ENCODE assay signal across 26 cellular contexts in the genomic region with DNA sequence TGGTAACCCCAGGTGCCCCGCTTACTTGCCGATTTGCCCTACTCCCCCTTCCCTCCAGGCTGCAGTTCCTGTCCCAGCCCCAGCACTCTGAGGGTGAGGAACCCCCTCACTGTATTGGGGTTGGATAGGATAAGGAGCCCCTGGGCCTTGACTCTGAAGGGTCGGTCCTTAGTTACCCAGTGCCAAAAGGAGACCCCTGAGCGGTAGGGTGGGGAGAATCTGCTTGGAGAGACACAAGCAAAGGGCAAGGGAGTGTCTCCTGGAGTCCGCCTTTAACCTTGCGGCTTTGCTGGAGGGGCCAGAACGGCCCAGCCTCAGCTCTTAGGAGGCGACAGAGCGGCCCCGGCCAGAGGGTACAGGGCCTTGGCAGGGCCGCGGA. TPM values are rescaled to one million over a fixed set of nuclear protein-coding genes. Genes with fewer than 3 reads are reported as not detected.
"Had no signal": no experiment of that assay in that cellular context is flagged by ENCODE, and none has a peak within 500 bp of the region (broad histone marks: within the 10 kb centered on the region; RNA-seq: fewer than 3 reads in every experiment).

No MANE protein-coding gene starts in this region.

- H3K4me1 ChIP-seq: right lobe of liver had no signal

- H3K27me3 ChIP-seq: ovary, right atrium auricular region, right lobe of liver, transverse colon, upper lobe of left lung, vagina had no signal

- ATAC-seq: lower lobe of right lung; naive thymus-derived CD8-positive, alpha-beta T cell; right lobe of liver; stimulated activated memory B cell treated with anti-CD40 and anti-IgM and Interleukin-4, amounts not matched to agents 10 μg/mL and 1 μg/mL and 100 μg/mL, for 72 hours; stimulated activated naive CD8-positive, alpha-beta T cell treated with anti-CD3 and anti-CD28 coated beads, Interleukin-15, amount 100 ng/mL, for 72 hours had no signal

- H3K4me3 ChIP-seq: lower lobe of right lung, ovary, right atrium auricular region, right lobe of liver, smooth muscle cell, transverse colon, upper lobe of left lung, vagina had no signal

- DNase-seq: hypothalamus; islet precursor cell; lower lobe of right lung; mammary epithelial cell; mesenchymal stem cell; naive thymus-derived CD8-positive, alpha-beta T cell; occipital lobe; ovary; right lobe of liver; stimulated activated CD4-positive, alpha-beta T cell treated with anti-CD3 and anti-CD28 coated beads, Interleukin-1b, Interleukin-23, amount 100 ng/mL, for 48 hours; stimulated activated CD4-positive, alpha-beta T cell treated with anti-CD3 and anti-CD28 coated beads, Interleukin-2, amount 100 ng/mL, for 48 hours; stimulated activated CD4-positive, alpha-beta T cell treated with anti-CD3 and anti-CD28 coated beads, Interleukin-4, amount 100 ng/mL, for 4 hours; stimulated activated CD8-positive, alpha-beta memory T cell treated with anti-CD3 and anti-CD28 coated beads, Interleukin-4, amount 100 ng/mL, for 48 hours; stimulated activated naive CD4-positive, alpha-beta T cell treated with Interleukin-2 at 50 U/mL for 16 hours; stimulated activated naive CD8-positive, alpha-beta T cell treated with anti-CD3 and anti-CD28 coated beads, Interleukin-15, amount 100 ng/mL, for 72 hours; substantia nigra; transverse colon; upper lobe of left lung had no signal

- H3K36me3 ChIP-seq: lower lobe of right lung, neutrophil, ovary, right atrium auricular region, right lobe of liver, transverse colon, upper lobe of left lung, vagina had no signal

- H3K4me2 ChIP-seq: smooth muscle cell had no signal

- H3K27ac ChIP-seq: lower lobe of right lung, neutrophil, ovary, right atrium auricular region, right lobe of liver, transverse colon, upper lobe of left lung, vagina had no signal

- H3K9me3 ChIP-seq: lower lobe of right lung, neutrophil, ovary, right atrium auricular region, right lobe of liver, transverse colon, upper lobe of left lung, vagina had no signal

RNA-seq across cellular contexts. Expression of gene CARD14, which starts 13.0 kb away (rescaled TPM):
- total RNA-seq: kidney epithelial cell; naive thymus-derived CD8-positive, alpha-beta T cell; progenitor cell of endocrine pancreas; pulmonary artery endothelial cell; right atrium auricular region had no signal
- polyA plus RNA-seq: naive thymus-derived CD8-positive, alpha-beta T cell had no signal
